Comparison of ENCODE assay signal across 1 cellular context in the genomic region with DNA sequence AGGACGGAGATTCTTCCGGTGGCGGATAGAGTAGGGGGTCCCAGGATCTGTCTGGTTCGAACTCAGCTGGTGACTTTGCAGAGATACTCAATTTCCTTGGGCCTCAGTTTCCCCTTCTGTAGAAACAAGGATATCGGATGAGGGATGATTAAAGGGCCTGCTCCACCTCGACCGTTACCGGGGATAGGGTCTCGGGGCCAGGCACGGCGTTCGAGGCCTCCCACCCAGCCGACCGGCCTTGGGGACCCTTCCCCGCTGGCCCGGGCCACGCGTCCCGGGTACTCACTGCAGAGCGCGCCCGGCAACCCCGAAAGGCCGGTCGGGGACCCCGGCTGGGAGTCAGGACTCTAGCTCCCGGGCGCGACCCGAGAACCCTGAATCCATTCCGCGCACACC.
TF ChIP-seq lines count a peak whose summit lies in the region.

No MANE protein-coding gene starts in this region.

TF ChIP-seq in HEK293, 187 proteins besides CTCF, POLR2A, EP300 and RAD21 (continued from another document):
- TF ChIP-seq KLF10 (tag by site-specific recombination; IDR thresholded peaks at IDR 0.05): no peak
- TF ChIP-seq ZNF664 (tag by site-specific recombination; IDR thresholded peaks at IDR 0.05): 0 out of 2 replicates have a peak, but pooled peaks have one; percentile 5
- TF ChIP-seq ZNF600 (tag by site-specific recombination; IDR thresholded peaks at IDR 0.05): no peak
- peak; percentile 92 for TF ChIP-seq ZBTB20 (tag by site-specific recombination; IDR thresholded peaks at IDR 0.05)
- TF ChIP-seq ZNF221 (tag by site-specific recombination; IDR thresholded peaks at IDR 0.05; ENCODE audit: borderline replicate concordance): no peak
- no peak; the same call in 1 of the 2 replicates for TF ChIP-seq ZNF324 (tag by site-specific recombination; IDR thresholded peaks at IDR 0.05)
- TF ChIP-seq EGR2 (tag by site-specific recombination; IDR thresholded peaks at IDR 0.05; ENCODE audit: low read depth): no peak
- TF ChIP-seq, protein P1, sequence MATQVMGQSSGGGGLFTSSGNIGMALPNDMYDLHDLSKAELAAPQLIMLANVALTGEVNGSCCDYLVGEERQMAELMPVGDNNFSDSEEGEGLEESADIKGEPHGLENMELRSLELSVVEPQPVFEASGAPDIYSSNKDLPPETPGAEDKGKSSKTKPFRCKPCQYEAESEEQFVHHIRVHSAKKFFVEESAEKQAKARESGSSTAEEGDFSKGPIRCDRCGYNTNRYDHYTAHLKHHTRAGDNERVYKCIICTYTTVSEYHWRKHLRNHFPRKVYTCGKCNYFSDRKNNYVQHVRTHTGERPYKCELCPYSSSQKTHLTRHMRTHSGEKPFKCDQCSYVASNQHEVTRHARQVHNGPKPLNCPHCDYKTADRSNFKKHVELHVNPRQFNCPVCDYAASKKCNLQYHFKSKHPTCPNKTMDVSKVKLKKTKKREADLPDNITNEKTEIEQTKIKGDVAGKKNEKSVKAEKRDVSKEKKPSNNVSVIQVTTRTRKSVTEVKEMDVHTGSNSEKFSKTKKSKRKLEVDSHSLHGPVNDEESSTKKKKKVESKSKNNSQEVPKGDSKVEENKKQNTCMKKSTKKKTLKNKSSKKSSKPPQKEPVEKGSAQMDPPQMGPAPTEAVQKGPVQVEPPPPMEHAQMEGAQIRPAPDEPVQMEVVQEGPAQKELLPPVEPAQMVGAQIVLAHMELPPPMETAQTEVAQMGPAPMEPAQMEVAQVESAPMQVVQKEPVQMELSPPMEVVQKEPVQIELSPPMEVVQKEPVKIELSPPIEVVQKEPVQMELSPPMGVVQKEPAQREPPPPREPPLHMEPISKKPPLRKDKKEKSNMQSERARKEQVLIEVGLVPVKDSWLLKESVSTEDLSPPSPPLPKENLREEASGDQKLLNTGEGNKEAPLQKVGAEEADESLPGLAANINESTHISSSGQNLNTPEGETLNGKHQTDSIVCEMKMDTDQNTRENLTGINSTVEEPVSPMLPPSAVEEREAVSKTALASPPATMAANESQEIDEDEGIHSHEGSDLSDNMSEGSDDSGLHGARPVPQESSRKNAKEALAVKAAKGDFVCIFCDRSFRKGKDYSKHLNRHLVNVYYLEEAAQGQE (tag by site-specific recombination; IDR thresholded peaks at IDR 0.05): 0 out of 2 replicates have a peak, but pooled peaks have one; percentile 22
- no peak for TF ChIP-seq PRDM1 (tag by site-specific recombination; IDR thresholded peaks at IDR 0.05)
- TF ChIP-seq, protein P2, sequence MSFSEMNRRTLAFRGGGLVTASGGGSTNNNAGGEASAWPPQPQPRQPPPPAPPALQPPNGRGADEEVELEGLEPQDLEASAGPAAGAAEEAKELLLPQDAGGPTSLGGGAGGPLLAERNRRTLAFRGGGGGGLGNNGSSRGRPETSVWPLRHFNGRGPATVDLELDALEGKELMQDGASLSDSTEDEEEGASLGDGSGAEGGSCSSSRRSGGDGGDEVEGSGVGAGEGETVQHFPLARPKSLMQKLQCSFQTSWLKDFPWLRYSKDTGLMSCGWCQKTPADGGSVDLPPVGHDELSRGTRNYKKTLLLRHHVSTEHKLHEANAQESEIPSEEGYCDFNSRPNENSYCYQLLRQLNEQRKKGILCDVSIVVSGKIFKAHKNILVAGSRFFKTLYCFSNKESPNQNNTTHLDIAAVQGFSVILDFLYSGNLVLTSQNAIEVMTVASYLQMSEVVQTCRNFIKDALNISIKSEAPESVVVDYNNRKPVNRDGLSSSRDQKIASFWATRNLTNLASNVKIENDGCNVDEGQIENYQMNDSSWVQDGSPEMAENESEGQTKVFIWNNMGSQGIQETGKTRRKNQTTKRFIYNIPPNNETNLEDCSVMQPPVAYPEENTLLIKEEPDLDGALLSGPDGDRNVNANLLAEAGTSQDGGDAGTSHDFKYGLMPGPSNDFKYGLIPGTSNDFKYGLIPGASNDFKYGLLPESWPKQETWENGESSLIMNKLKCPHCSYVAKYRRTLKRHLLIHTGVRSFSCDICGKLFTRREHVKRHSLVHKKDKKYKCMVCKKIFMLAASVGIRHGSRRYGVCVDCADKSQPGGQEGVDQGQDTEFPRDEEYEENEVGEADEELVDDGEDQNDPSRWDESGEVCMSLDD (tag by site-specific recombination; IDR thresholded peaks at IDR 0.05): peak; percentile 71; the same call in 1 of the 2 replicates
- no peak for TF ChIP-seq ZNF140 (tag by site-specific recombination; IDR thresholded peaks at IDR 0.05)
- peak; percentile 73; the same call in 1 of the 2 replicates for TF ChIP-seq GLI4 (tag by site-specific recombination; IDR thresholded peaks at IDR 0.05)
- TF ChIP-seq ZNF10 (tag by site-specific recombination; IDR thresholded peaks at IDR 0.05): no peak
- TF ChIP-seq, protein P3, sequence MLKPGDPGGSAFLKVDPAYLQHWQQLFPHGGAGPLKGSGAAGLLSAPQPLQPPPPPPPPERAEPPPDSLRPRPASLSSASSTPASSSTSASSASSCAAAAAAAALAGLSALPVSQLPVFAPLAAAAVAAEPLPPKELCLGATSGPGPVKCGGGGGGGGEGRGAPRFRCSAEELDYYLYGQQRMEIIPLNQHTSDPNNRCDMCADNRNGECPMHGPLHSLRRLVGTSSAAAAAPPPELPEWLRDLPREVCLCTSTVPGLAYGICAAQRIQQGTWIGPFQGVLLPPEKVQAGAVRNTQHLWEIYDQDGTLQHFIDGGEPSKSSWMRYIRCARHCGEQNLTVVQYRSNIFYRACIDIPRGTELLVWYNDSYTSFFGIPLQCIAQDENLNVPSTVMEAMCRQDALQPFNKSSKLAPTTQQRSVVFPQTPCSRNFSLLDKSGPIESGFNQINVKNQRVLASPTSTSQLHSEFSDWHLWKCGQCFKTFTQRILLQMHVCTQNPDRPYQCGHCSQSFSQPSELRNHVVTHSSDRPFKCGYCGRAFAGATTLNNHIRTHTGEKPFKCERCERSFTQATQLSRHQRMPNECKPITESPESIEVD (tag by site-specific recombination; IDR thresholded peaks at IDR 0.05): no peak
- peak; percentile 39; the same call in 1 of the 2 replicates for TF ChIP-seq ZNF121 (tag by site-specific recombination; IDR thresholded peaks at IDR 0.05)
- peak; percentile 59; the same call in 1 of the 2 replicates for TF ChIP-seq ZNF792 (tag by site-specific recombination; IDR thresholded peaks at IDR 0.05)
- TF ChIP-seq ZNF202 (tag by site-specific recombination; IDR thresholded peaks at IDR 0.05; ENCODE audit: borderline replicate concordance): no peak
- peak; percentile 57; the same call in 1 of the 2 replicates for TF ChIP-seq KLF1 (tag by site-specific recombination; IDR thresholded peaks at IDR 0.05)
- TF ChIP-seq ZEB2 (tag by site-specific recombination; IDR thresholded peaks at IDR 0.05): no peak
- TF ChIP-seq YY2 (tag by site-specific recombination; IDR thresholded peaks at IDR 0.05): no peak
